Comparison of ENCODE assay signal across 16 cellular contexts in the genomic region with DNA sequence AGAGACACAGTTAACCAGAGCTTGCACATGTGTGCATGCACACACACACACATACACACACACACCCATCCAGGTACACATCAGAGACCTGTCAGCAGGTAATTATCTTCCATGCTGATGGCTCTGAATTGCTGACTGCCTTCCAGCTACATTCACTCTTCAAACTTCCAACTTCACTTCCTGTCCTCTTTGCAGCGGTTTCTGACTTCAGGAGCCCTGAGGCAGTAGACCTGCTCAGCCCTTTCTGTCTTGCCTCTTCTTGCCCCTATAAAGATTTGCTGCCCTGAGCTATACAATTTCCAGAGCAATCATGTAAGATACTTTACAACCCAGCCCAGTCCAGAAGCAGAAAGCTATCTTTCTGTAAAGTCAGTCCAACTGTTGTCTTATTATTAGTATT.
"Had no signal": no experiment of that assay in that cellular context is flagged by ENCODE, and none has a peak within 500 bp of the region (broad histone marks: within the 10 kb centered on the region; RNA-seq: fewer than 3 reads in every experiment).

No MANE protein-coding gene starts in this region.

- H3K36me3 Mint-ChIP-seq: activated naive CD4-positive, alpha-beta T cell treated with anti-CD3 and anti-CD28 coated beads, Interleukin-2, amount 50 U/mL, for 24 hours; naive thymus-derived CD8-positive, alpha-beta T cell; stimulated activated effector memory CD8-positive, alpha-beta T cell treated with anti-CD3 and anti-CD28 coated beads, Interleukin-12 subunit alpha, Interleukin-12 subunit beta, amount 100 ng/mL, for 72 hours had no signal

- ATAC-seq: activated CD4-positive, alpha-beta T cell treated with anti-CD3 and anti-CD28 coated beads for 36 hours; activated CD8-positive, alpha-beta T cell treated with anti-CD3 and anti-CD28 coated beads for 36 hours; activated T-cell treated with anti-CD3 and anti-CD28 coated beads, Interleukin-2, amount 50 U/mL, for 4 hours; heart left ventricle; left lobe of liver; naive thymus-derived CD8-positive, alpha-beta T cell; stimulated activated effector memory CD8-positive, alpha-beta T cell treated with anti-CD3 and anti-CD28 coated beads, Interleukin-12 subunit alpha, Interleukin-12 subunit beta, amount 100 ng/mL, for 72 hours had no signal

- H3K9me3 Mint-ChIP-seq: activated CD8-positive, alpha-beta T cell treated with anti-CD3 and anti-CD28 coated beads for 36 hours; activated naive CD4-positive, alpha-beta T cell treated with anti-CD3 and anti-CD28 coated beads, Interleukin-2, amount 50 U/mL, for 24 hours; activated T-cell treated with anti-CD3 and anti-CD28 coated beads, Interleukin-2, amount 50 U/mL, for 4 hours; T-helper 1 cell treated with Interleukin-12 subunit alpha and Interleukin-12 subunit beta and Interleukin-4 antibody, amounts not matched to agents 30 μg/mL and 1 μg/mL, for 36 hours had no signal

- H3K4me1 Mint-ChIP-seq: activated CD4-positive, alpha-beta T cell treated with anti-CD3 and anti-CD28 coated beads for 36 hours; activated naive CD4-positive, alpha-beta T cell treated with anti-CD3 and anti-CD28 coated beads, Interleukin-2, amount 50 U/mL, for 24 hours; naive thymus-derived CD8-positive, alpha-beta T cell; stimulated activated effector memory CD8-positive, alpha-beta T cell treated with anti-CD3 and anti-CD28 coated beads, Interleukin-12 subunit alpha, Interleukin-12 subunit beta, amount 100 ng/mL, for 72 hours had no signal

- H3K4me1 ChIP-seq: heart left ventricle had no signal

- H3K36me3 ChIP-seq: adrenal gland, heart left ventricle, thoracic aorta, WERI-Rb-1 had no signal

- H3K4me3 Mint-ChIP-seq: activated CD4-positive, alpha-beta T cell treated with anti-CD3 and anti-CD28 coated beads for 36 hours; activated CD8-positive, alpha-beta T cell treated with anti-CD3 and anti-CD28 coated beads for 36 hours; activated naive CD4-positive, alpha-beta T cell treated with anti-CD3 and anti-CD28 coated beads, Interleukin-2, amount 50 U/mL, for 24 hours; activated T-cell treated with anti-CD3 and anti-CD28 coated beads, Interleukin-2, amount 50 U/mL, for 4 hours; naive thymus-derived CD8-positive, alpha-beta T cell; stimulated activated effector memory CD8-positive, alpha-beta T cell treated with anti-CD3 and anti-CD28 coated beads, Interleukin-12 subunit alpha, Interleukin-12 subunit beta, amount 100 ng/mL, for 72 hours; T-helper 1 cell treated with Interleukin-12 subunit alpha and Interleukin-12 subunit beta and Interleukin-4 antibody, amounts not matched to agents 30 μg/mL and 1 μg/mL, for 36 hours had no signal

- H3K4me3 ChIP-seq: adrenal gland, heart left ventricle, thoracic aorta had no signal

- H3K27me3 ChIP-seq: adrenal gland had no signal

- H3K9me3 ChIP-seq: adrenal gland, heart left ventricle, thoracic aorta had no signal

- DNase-seq: activated CD4-positive, alpha-beta T cell treated with anti-CD3 and anti-CD28 coated beads for 36 hours; activated CD8-positive, alpha-beta T cell treated with anti-CD3 and anti-CD28 coated beads for 36 hours; activated effector memory CD4-positive, alpha-beta T cell treated with Interleukin-2 at 50 U/mL for 16 hours; activated T-cell treated with anti-CD3 and anti-CD28 coated beads, Interleukin-2, amount 50 U/mL, for 4 hours; adrenal gland; heart left ventricle; naive thymus-derived CD8-positive, alpha-beta T cell; retina; stimulated activated CD4-positive, alpha-beta T cell treated with anti-CD3 and anti-CD28 coated beads, Interleukin-12 subunit alpha, Interleukin-12 subunit beta, amount 100 ng/mL, for 4 hours; stimulated activated CD4-positive, alpha-beta T cell treated with anti-CD3 and anti-CD28 coated beads, Interleukin-2, amount 100 ng/mL, for 24 hours; WERI-Rb-1 had no signal

- H3K27ac ChIP-seq: adrenal gland, heart left ventricle, thoracic aorta, WERI-Rb-1 had no signal

- H3K27ac Mint-ChIP-seq: activated CD4-positive, alpha-beta T cell treated with anti-CD3 and anti-CD28 coated beads for 36 hours; activated CD8-positive, alpha-beta T cell treated with anti-CD3 and anti-CD28 coated beads for 36 hours; activated naive CD4-positive, alpha-beta T cell treated with anti-CD3 and anti-CD28 coated beads, Interleukin-2, amount 50 U/mL, for 24 hours; naive thymus-derived CD8-positive, alpha-beta T cell; stimulated activated effector memory CD8-positive, alpha-beta T cell treated with anti-CD3 and anti-CD28 coated beads, Interleukin-12 subunit alpha, Interleukin-12 subunit beta, amount 100 ng/mL, for 72 hours; T-helper 1 cell treated with Interleukin-12 subunit alpha and Interleukin-12 subunit beta and Interleukin-4 antibody, amounts not matched to agents 30 μg/mL and 1 μg/mL, for 36 hours had no signal
